Comparison of ENCODE assay signal across 8 cellular contexts in the genomic region with DNA sequence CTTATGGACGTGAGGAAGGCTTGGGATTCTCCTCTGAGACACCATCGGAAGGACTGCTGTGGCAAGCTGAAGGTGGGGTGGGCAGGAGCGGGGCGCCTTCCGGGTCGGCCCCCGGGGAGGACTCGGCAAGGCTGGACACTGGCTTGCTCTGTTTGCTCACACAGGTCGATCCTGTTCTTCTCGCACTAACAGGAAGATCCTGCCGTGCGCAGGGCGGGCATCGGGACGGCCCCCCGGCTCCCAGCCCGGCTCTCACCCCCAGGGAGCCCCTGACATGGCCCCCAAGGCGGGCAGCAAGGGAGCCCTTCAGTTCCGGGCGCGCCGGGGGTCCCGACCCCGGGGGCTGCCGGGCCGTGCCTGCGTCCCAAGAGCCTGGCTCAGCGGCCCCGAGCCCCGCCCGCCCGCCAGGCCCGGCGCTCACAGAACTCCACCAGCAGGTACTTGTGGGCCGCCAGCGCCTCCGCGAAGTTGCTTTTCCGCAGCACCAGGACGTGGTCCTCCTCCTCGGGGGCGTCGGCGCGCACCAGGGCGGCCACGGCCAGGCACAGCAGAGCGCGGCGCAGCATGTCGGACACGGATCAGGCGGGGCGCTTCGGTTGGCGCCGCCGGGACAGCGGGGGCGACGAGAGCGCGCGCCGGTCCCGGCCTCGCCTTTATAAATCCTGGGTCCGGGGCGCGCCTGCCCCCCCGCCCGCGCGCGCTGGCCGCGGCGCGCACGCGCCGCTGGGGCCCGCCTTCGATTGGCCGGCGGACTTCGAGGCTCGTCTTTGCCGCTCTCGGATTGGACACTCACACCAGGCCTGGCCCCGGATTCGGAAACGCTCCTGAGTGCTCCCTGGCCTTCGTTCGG. TPM values are rescaled to one million over a fixed set of nuclear protein-coding genes. Genes with fewer than 3 reads are reported as not detected.
DNase-seq lines count a peak whose midpoint lies in the region; ATAC-seq lines count a peak whose summit lies in the region.

A gene (minus strand): TSS at position 630 of the 850 bp plus-strand sequence. CDS start 64 bp downstream, at position 566.

- intact Hi-C loops in cardiac septum (cut with DNase I) = loop anchor here (2.0 kb wide), 1 partner anchor 27 kb away; a partner anchor contains a TSS

- peaks cover 16% of the 10 kb centered on the region for H3K4me1 ChIP-seq in rectal smooth muscle tissue (ENCODE audit: control insufficient read depth, insufficient read depth, low read length)

- no peaks in the 10 kb centered on the region for H3K27me3 ChIP-seq in rectal smooth muscle tissue (ENCODE audit: control insufficient read depth, insufficient read depth, low read length)

- H3K36me3 ChIP-seq in rectal smooth muscle tissue (ENCODE audit: control insufficient read depth, insufficient read depth, low read length) = peaks cover 15% of the 10 kb centered on the region

- DNase-seq in NCI-H146 (lab: John Stamatoyannopoulos, UW) (peak; percentile 48), NCI-H146 treated with DMSO at 0.1 percent for 48 hours (lab: John Stamatoyannopoulos, UW; ENCODE audit: unreplicated experiment) (no peak), cardiac septum (ENCODE audit: low spot score) (no peak), NCI-H524 (lab: John Stamatoyannopoulos, UW) (no peak)
- DNase-seq in activated T-cell treated with anti-CD3 and anti-CD28 coated beads, Interleukin-2, amount 50 U/mL, for 48 hours = peak; percentile 34 to 43

- H3K9ac ChIP-seq in rectal smooth muscle tissue (ENCODE audit: low read length) = peak within 1 kb of the TSS; percentile 96

- peak within 1 kb of the TSS; percentile 95 for H3K4me3 ChIP-seq in rectal smooth muscle tissue (ENCODE audit: low read length)

- peak within 1 kb of the TSS; percentile 95 for H3K27ac ChIP-seq in rectal smooth muscle tissue (ENCODE audit: low read depth, low read length)

- ATAC-seq in HG03280 (IDR thresholded peaks at IDR 0.05; ENCODE audit: unreplicated experiment) (peak; percentile 3), HG03565 (IDR thresholded peaks at IDR 0.05; ENCODE audit: unreplicated experiment) (no peak)

RNA-seq across cellular contexts. Expression of the gene that starts here (rescaled TPM):
- 371 TPM for total RNA-seq in cardiac septum

Comparison
In these comparisons a context has a peak if more than half of its experiments do, and no peak if none do; other contexts are left out.
1. DNase-seq: peak in NCI-H146 (single experiment) and activated T-cell treated with anti-CD3 and anti-CD28 coated beads, Interleukin-2, amount 50 U/mL, for 48 hours (2 of 2); none in NCI-H146 treated with DMSO at 0.1 percent for 48 hours (single experiment), cardiac septum (single experiment) and NCI-H524 (0 of 2).